ENCODE assay signal across 10 cellular contexts in genomic region chr1:229221106-229222019, GRCh38. TPM values are rescaled to one million over a fixed set of nuclear protein-coding genes. Genes with fewer than 3 reads are reported as not detected.
DNase-seq lines count a peak whose midpoint lies in the region; ATAC-seq, FAIRE-seq and TF ChIP-seq lines count a peak whose summit lies in the region.
"Had no signal": no experiment of that assay in that cellular context is flagged by ENCODE, and none has a peak within 500 bp of the region (broad histone marks: within the 10 kb centered on the region; RNA-seq: fewer than 3 reads in every experiment).

No MANE protein-coding gene starts in this region.

- TF ChIP-seq POLR2A in gastrocnemius medialis (IDR thresholded peaks at IDR 0.05), result no peak

- intact Hi-C loops in kidney (cut with DNase I), result loop anchor here (10.0 kb wide), 1 partner anchor 487 kb away; the partner anchor contains the start of gene RHOU
- intact Hi-C loops in gastrocnemius medialis (cut with DNase I; ENCODE audit: low total_unique reads), result no loop called here
- intact Hi-C loops in activated CD4-positive, alpha-beta T cell treated with anti-CD3 and anti-CD28 coated beads, Interleukin-2, amount 10 ng/mL, durations not matched to agents 24 days and 14 days (cut with micrococcal nuclease), result no loop called here

- POLR2A ChIA-PET in RWPE1 (lab: Yijun Ruan, JAX; ENCODE audit: low non-redundant PET), result no interaction called here

- H3K36me3 ChIP-seq in kidney (ENCODE audit: control insufficient read depth in 1 of 2, insufficient read depth in 2 of 2, low read length in 2 of 2) (no peaks in the 10 kb centered on the region), gastrocnemius medialis (no peaks in the 10 kb centered on the region)

- no peaks in the 10 kb centered on the region for H3K9me3 ChIP-seq in kidney (ENCODE audit: control insufficient read depth in 1 of 2, low read length in 2 of 2)
- no peaks in the 10 kb centered on the region for H3K9me3 ChIP-seq in gastrocnemius medialis

- no peak overlapping the region for H3K4me3 Mint-ChIP-seq in activated CD4-positive, alpha-beta T cell treated with anti-CD3 and anti-CD28 coated beads, Interleukin-2, amount 10 ng/mL, durations not matched to agents 24 days and 14 days

- TF ChIP-seq CTCF in C4-2B (conservative IDR thresholded peaks at IDR 0.05) (no peak), RWPE1 (conservative IDR thresholded peaks at IDR 0.05; ENCODE audit: low read depth) (no peak), kidney (IDR thresholded peaks at IDR 0.05; ENCODE audit: borderline replicate concordance, extremely low read depth, insufficient read depth) (no peak), gastrocnemius medialis (IDR thresholded peaks at IDR 0.05 in 4 of 5, conservative IDR thresholded peaks at IDR 0.05 in 1 of 5) (no peak)

- no peaks in the 10 kb centered on the region for H3K27me3 ChIP-seq in gastrocnemius medialis

- H3K9me3 Mint-ChIP-seq in activated CD4-positive, alpha-beta T cell treated with anti-CD3 and anti-CD28 coated beads, Interleukin-2, amount 10 ng/mL, durations not matched to agents 24 days and 14 days, result no peaks in the 10 kb centered on the region

- H3K27ac Mint-ChIP-seq in activated CD4-positive, alpha-beta T cell treated with anti-CD3 and anti-CD28 coated beads, Interleukin-2, amount 10 ng/mL, durations not matched to agents 24 days and 14 days, result no peak overlapping the region

- no peak overlapping the region for H3K9ac ChIP-seq in kidney (ENCODE audit: low read length in 2 of 2)
- H3K9ac ChIP-seq: parathyroid adenoma had no signal

- CTCF ChIA-PET in RWPE1 (lab: Yijun Ruan, JAX), result interaction anchor here (0.7 kb wide), 1 partner anchor 557 kb away, joined by 4 read pairs; no protein-coding TSS in a partner anchor

- no peaks in the 10 kb centered on the region for H3K4me1 Mint-ChIP-seq in activated CD4-positive, alpha-beta T cell treated with anti-CD3 and anti-CD28 coated beads, Interleukin-2, amount 10 ng/mL, durations not matched to agents 24 days and 14 days

- peak overlapping the region; percentile 87 for H3K27ac ChIP-seq in C4-2B
- peak overlapping the region; percentile 34; the same call in 1 of the 2 replicates for H3K27ac ChIP-seq in RWPE1
- H3K27ac ChIP-seq in kidney (ENCODE audit: low read depth in 2 of 2, low read length in 2 of 2), result peak overlapping the region in 1 of 2 donors; percentile 73
- H3K27ac ChIP-seq in gastrocnemius medialis, result no peak overlapping the region
- H3K27ac ChIP-seq: parathyroid adenoma had no signal

- H3K27me3 Mint-ChIP-seq in activated CD4-positive, alpha-beta T cell treated with anti-CD3 and anti-CD28 coated beads, Interleukin-2, amount 10 ng/mL, durations not matched to agents 24 days and 14 days, result peaks cover 9% of the 10 kb centered on the region

- DNase-seq in NCI-H128 (lab: John Stamatoyannopoulos, UW; ENCODE audit: unreplicated experiment), result peak; percentile 55
- DNase-seq in RWPE1 (ENCODE audit: low spot score), result no peak
- DNase-seq in kidney, result peak; percentile 78
- DNase-seq in gastrocnemius medialis, result no peak
- DNase-seq in activated CD4-positive, alpha-beta T cell treated with anti-CD3 and anti-CD28 coated beads, Interleukin-2, amount 10 ng/mL, durations not matched to agents 24 days and 14 days, result no peak
- DNase-seq: activated CD8-positive, alpha-beta memory T cell treated with anti-CD3 and anti-CD28 coated beads for 24 hours had no signal

- in situ Hi-C loops in gastrocnemius medialis (cut with MboI; ENCODE audit: low sequenced_read_pairs in 4 of 4), result no loop called here

- FAIRE-seq in kidney (lab: Jason Lieb, UNC), result no peak

- ATAC-seq in gastrocnemius medialis (no peak), GM18858 (IDR thresholded peaks at IDR 0.05; ENCODE audit: unreplicated experiment) (no peak), GM18519 (IDR thresholded peaks at IDR 0.05; ENCODE audit: low FRiP score, unreplicated experiment) (no peak)

- no peak overlapping the region for H3K4me3 ChIP-seq in kidney (ENCODE audit: low read length in 2 of 2)
- H3K4me3 ChIP-seq in gastrocnemius medialis, result no peak overlapping the region

- no peaks in the 10 kb centered on the region for H3K36me3 Mint-ChIP-seq in activated CD4-positive, alpha-beta T cell treated with anti-CD3 and anti-CD28 coated beads, Interleukin-2, amount 10 ng/mL, durations not matched to agents 24 days and 14 days (ENCODE audit: low read depth)

- H3K4me1 ChIP-seq in kidney (ENCODE audit: control insufficient read depth in 1 of 2, insufficient read depth in 1 of 2, low read depth in 1 of 2, low read length in 2 of 2), result peaks cover 2 to 5% of the 10 kb centered on the region in 2 donors
- peaks cover 9 to 22% of the 10 kb centered on the region in 2 donors for H3K4me1 ChIP-seq in gastrocnemius medialis
- H3K4me1 ChIP-seq: parathyroid adenoma had no signal

RNA-seq across cellular contexts. Expression of gene RAB4A, which starts 49.5 kb away (rescaled TPM):
- total RNA-seq in kidney, result 56.0 TPM
- 38.3 TPM for polyA plus RNA-seq in kidney (ENCODE audit: insufficient read depth, low read depth, low replicate concordance)
- 10 to 100 TPM; 21.1 to 48.1 (median 29.2) TPM for total RNA-seq in gastrocnemius medialis
- total RNA-seq in activated CD4-positive, alpha-beta T cell treated with anti-CD3 and anti-CD28 coated beads, Interleukin-2, amount 10 ng/mL, durations not matched to agents 24 days and 14 days, result 30.7 and 34.8 TPM in 2 replicates

Comparison
In these comparisons a context has a peak if more than half of its experiments do, and no peak if none do; other contexts are left out.
1. H3K27ac ChIP-seq: peak in C4-2B (single experiment) and RWPE1 (single experiment); none in gastrocnemius medialis (0 of 4).
2. DNase-seq: peak in NCI-H128 (single experiment) and kidney (single experiment); none in RWPE1 (single experiment), gastrocnemius medialis (0 of 2) and activated CD4-positive, alpha-beta T cell treated with anti-CD3 and anti-CD28 coated beads, Interleukin-2, amount 10 ng/mL, durations not matched to agents 24 days and 14 days (single experiment).